Comparison of ENCODE assay signal across 25 cellular contexts in the genomic region with DNA sequence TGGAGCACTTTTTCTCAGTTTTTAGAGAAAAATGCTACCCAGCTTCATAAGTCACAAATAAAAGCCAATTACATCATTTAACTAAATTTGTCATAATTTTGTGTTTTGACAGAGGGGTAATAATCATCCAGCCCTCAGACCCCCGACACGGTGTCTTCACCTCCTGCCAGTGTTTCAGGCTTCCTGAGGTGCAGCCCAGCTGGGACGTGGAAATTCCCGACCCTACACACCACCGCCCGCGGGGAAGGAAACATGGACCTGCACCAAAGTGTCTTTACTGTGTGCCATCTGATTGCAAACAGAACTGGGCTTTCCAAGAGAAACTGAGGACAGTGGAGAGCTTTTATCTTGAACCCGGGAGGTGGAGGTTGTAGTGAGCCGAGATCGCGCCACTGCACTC. TPM values are rescaled to one million over a fixed set of nuclear protein-coding genes. Genes with fewer than 3 reads are reported as not detected.
DNase-seq lines count a peak whose midpoint lies in the region; ATAC-seq, FAIRE-seq and TF ChIP-seq lines count a peak whose summit lies in the region.
"Had no signal": no experiment of that assay in that cellular context is flagged by ENCODE, and none has a peak within 500 bp of the region (broad histone marks: within the 10 kb centered on the region; RNA-seq: fewer than 3 reads in every experiment).

No MANE protein-coding gene starts in this region.

- CTCF ChIA-PET in HepG2 (lab: Yijun Ruan, JAX; ENCODE audit: low intra/inter-chr PET ratio, low total read pairs), result no interaction called here

- H3K4me3 Mint-ChIP-seq in endothelial cell (ENCODE audit: unreplicated experiment) (peak overlapping the region; percentile 15), osteocyte (ENCODE audit: unreplicated experiment) (no peak overlapping the region)
- H3K4me3 Mint-ChIP-seq: dendritic cell treated with granulocyte-macrophage colony-stimulating factor and Interleukin-4, amounts not matched to agents 40 ng/mL and 50 ng/mL, for 4 days had no signal

- TF ChIP-seq EP300 in HepG2 (IDR thresholded peaks at IDR 0.05; ENCODE audit: low read depth in 2 of 2, low read length in 2 of 2), result no peak
- TF ChIP-seq EP300 in HepG2 (CRISPR knock-in tag; IDR thresholded peaks at IDR 0.05; ENCODE audit: borderline replicate concordance), result no peak
- no peak for TF ChIP-seq EP300 in stomach (IDR thresholded peaks at IDR 0.05)

- H3K9ac ChIP-seq in HepG2 (ENCODE audit: insufficient read depth, low read depth, low read length), result no peak overlapping the region

- in situ Hi-C loops in HepG2 (cut with HindIII; ENCODE audit: extremely low pct_ligation_motif_present, low pct_unique_long_range_greater_than_20kb), result no loop called here

- no peaks in the 10 kb centered on the region for H3K79me2 ChIP-seq in HepG2 (ENCODE audit: insufficient read depth, low read length)

- H3K27ac Mint-ChIP-seq in endothelial cell (ENCODE audit: unreplicated experiment) (no peak overlapping the region), osteocyte (ENCODE audit: unreplicated experiment) (no peak overlapping the region)
- H3K27ac Mint-ChIP-seq: dendritic cell treated with granulocyte-macrophage colony-stimulating factor and Interleukin-4, amounts not matched to agents 40 ng/mL and 50 ng/mL, for 4 days had no signal

- no peak for TF ChIP-seq RAD21 in HepG2 (CRISPR knock-in tag; IDR thresholded peaks at IDR 0.05)

- H3K4me3 ChIP-seq in HepG2 (replicated peaks in 1 of 3; ENCODE audit: insufficient read depth in 1 of 3, low read depth in 2 of 3, low read length in 3 of 3), result peak overlapping the region; percentile 5 to 63 (median 32); a peak in 4 of 6 replicates
- H3K4me3 ChIP-seq in right lobe of liver, result no peak overlapping the region
- peak overlapping the region in 2 of 4 donors; percentile 9 to 28 for H3K4me3 ChIP-seq in stomach
- H3K4me3 ChIP-seq: cardiac muscle cell, PC-9, thoracic aorta had no signal

- peaks cover 33% of the 10 kb centered on the region for H3K4me1 Mint-ChIP-seq in endothelial cell (ENCODE audit: unreplicated experiment)
- H3K4me1 Mint-ChIP-seq in osteocyte (ENCODE audit: unreplicated experiment), result peaks cover 27% of the 10 kb centered on the region

- H3K36me3 Mint-ChIP-seq in endothelial cell (ENCODE audit: low read depth, unreplicated experiment) (peaks cover 5% of the 10 kb centered on the region), osteocyte (ENCODE audit: unreplicated experiment) (no peaks in the 10 kb centered on the region)

- no peak overlapping the region for H3K27ac ChIP-seq in HepG2 (ENCODE audit: extremely low read length, insufficient read depth, low read length)
- H3K27ac ChIP-seq in right lobe of liver, result no peak overlapping the region
- H3K27ac ChIP-seq in KOPT-K1 (ENCODE audit: low read depth, low read length, poor library complexity, severe bottlenecking), result peak overlapping the region; percentile 87
- peak overlapping the region in 4 of 5 donors; percentile 7 to 47 (median 35) for H3K27ac ChIP-seq in stomach
- H3K27ac ChIP-seq: cardiac muscle cell, PC-9, thoracic aorta had no signal

- H3K9me3 ChIP-seq in HepG2 (ENCODE audit: low read length) (no peaks in the 10 kb centered on the region), right lobe of liver (no peaks in the 10 kb centered on the region), KOPT-K1 (ENCODE audit: insufficient read depth, low read length, poor library complexity, severe bottlenecking) (no peaks in the 10 kb centered on the region), stomach (no peaks in the 10 kb centered on the region)
- H3K9me3 ChIP-seq: thoracic aorta had no signal

- ATAC-seq in HepG2 (no peak), right lobe of liver (no peak)

- TF ChIP-seq POLR2A in HepG2 (IDR thresholded peaks at IDR 0.05; ENCODE audit: insufficient read depth in 1 of 2, low read depth in 2 of 2, low read length in 2 of 2), result no peak
- no peak for TF ChIP-seq POLR2A in right lobe of liver (IDR thresholded peaks at IDR 0.05)
- TF ChIP-seq POLR2A in stomach (IDR thresholded peaks at IDR 0.05), result no peak

- no peak for DNase-seq in HepG2 (ENCODE audit: low spot score)
- DNase-seq in right lobe of liver, result no peak
- no peak for DNase-seq in endothelial cell (ENCODE audit: low spot score)
- DNase-seq in stomach, result no peak
- DNase-seq in activated gamma-delta T cell (lab: John Stamatoyannopoulos, UW), result no peak
- DNase-seq in putamen (ENCODE audit: low spot score), result no peak
- no peak for DNase-seq in osteocyte (ENCODE audit: extremely low spot score, unreplicated experiment)
- DNase-seq: anterior cingulate cortex, DMS153, glutamatergic neuron, NCI-H1105, NCI-H2029 treated with DMSO at 0.1 percent for 48 hours, PC-9, SHP77, SW 1271 had no signal

- WGBS in HepG2 (ENCODE audit: low lambda C conversion rate), result 3% methylated on average over 10 of the region's 11 CpGs
- WGBS in right lobe of liver (ENCODE audit: insufficient coverage, low coverage, low lambda C conversion rate, missing lambda C conversion rate), result 45% methylated on average over 7 of the region's 11 CpGs
- WGBS in stomach, 5 donors, result 64 to 74% (median 68%) methylated on average over 11 of the region's 11 CpGs

- TF ChIP-seq CTCF in HepG2 (CRISPR knock-in tag; IDR thresholded peaks at IDR 0.05) (no peak), right lobe of liver (IDR thresholded peaks at IDR 0.05) (no peak), endothelial cell (IDR thresholded peaks at IDR 0.05; ENCODE audit: unreplicated experiment) (no peak), stomach (IDR thresholded peaks at IDR 0.05) (no peak), osteocyte (IDR thresholded peaks at IDR 0.05) (no peak)

- no peaks in the 10 kb centered on the region for H3K36me3 ChIP-seq in HepG2 (replicated peaks in 1 of 2; ENCODE audit: control insufficient read depth in 1 of 2, insufficient read depth in 2 of 2, low read length in 2 of 2)
- no peaks in the 10 kb centered on the region for H3K36me3 ChIP-seq in right lobe of liver
- no peaks in the 10 kb centered on the region for H3K36me3 ChIP-seq in KOPT-K1 (ENCODE audit: insufficient read depth, low read length)
- no peaks in the 10 kb centered on the region for H3K36me3 ChIP-seq in stomach
- H3K36me3 ChIP-seq: cardiac muscle cell, thoracic aorta had no signal

- peak overlapping the region; percentile 94 for H3K4me2 ChIP-seq in HepG2 (ENCODE audit: low read depth, low read length)

- FAIRE-seq in HepG2 (lab: Jason Lieb, UNC), result no peak

- H3K27me3 ChIP-seq in HepG2 (ENCODE audit: control insufficient read depth in 1 of 2, insufficient read depth in 2 of 2, low read length in 2 of 2), result no peaks in the 10 kb centered on the region
- no peaks in the 10 kb centered on the region for H3K27me3 ChIP-seq in right lobe of liver
- H3K27me3 ChIP-seq in stomach, result peaks cover 0 to 41% (median 13%) of the 10 kb centered on the region in 3 donors
- H3K27me3 ChIP-seq: cardiac muscle cell had no signal

- POLR2A ChIA-PET in HepG2 (lab: Yijun Ruan, JAX), result interaction anchor here (2.9 kb wide), 1 partner anchor 10 kb away, joined by 40 read pairs; no protein-coding TSS in a partner anchor

- peaks cover 51% of the 10 kb centered on the region for H3K4me1 ChIP-seq in HepG2 (ENCODE audit: insufficient read depth, low read length)
- peaks cover 0 to 18% (median 4%) of the 10 kb centered on the region in 4 donors for H3K4me1 ChIP-seq in right lobe of liver
- peaks cover 11 to 24% (median 17%) of the 10 kb centered on the region in 4 donors for H3K4me1 ChIP-seq in stomach

- no TSS peak for BruUV-seq in HepG2 (replicated peaks; lab: Mats Ljungman, UMichigan)

- H3K9me3 Mint-ChIP-seq in endothelial cell (ENCODE audit: unreplicated experiment), result no peaks in the 10 kb centered on the region
- H3K9me3 Mint-ChIP-seq in osteocyte (ENCODE audit: unreplicated experiment), result no peaks in the 10 kb centered on the region
- H3K9me3 Mint-ChIP-seq: dendritic cell treated with granulocyte-macrophage colony-stimulating factor and Interleukin-4, amounts not matched to agents 40 ng/mL and 50 ng/mL, for 4 days; nephron had no signal

- H3K27me3 Mint-ChIP-seq in endothelial cell (ENCODE audit: unreplicated experiment) (peaks cover 9% of the 10 kb centered on the region), osteocyte (ENCODE audit: unreplicated experiment) (peaks cover 2% of the 10 kb centered on the region)

- no peak overlapping the region for H2AFZ ChIP-seq in HepG2 (ENCODE audit: low read length)
- H2AFZ ChIP-seq: PC-9 had no signal

- no peaks in the 10 kb centered on the region for H4K20me1 ChIP-seq in HepG2 (ENCODE audit: insufficient read depth, low read length)

- intact Hi-C loops in HepG2 (cut with micrococcal nuclease; ENCODE audit: unreplicated experiment), result no loop called here
- intact Hi-C loops in right lobe of liver (cut with DNase I), result no loop called here
- intact Hi-C loops in stomach (cut with DNase I; ENCODE audit: low total_unique reads), result no loop called here

RNA-seq across cellular contexts. Expression of a gene that starts 7.7 kb away (rescaled TPM):
- total RNA-seq in HepG2 (2016; rRNA removed; fragmentation: Illumina TruSeq; extraction: Trizol), result 11.7 and 13.5 TPM in 2 replicates
- total RNA-seq in HepG2 (2016; cell fraction: cytosol; rRNA removed; fragmentation: Illumina TruSeq; extraction: Trizol; ENCODE audit: low read depth), result 3.1 and 3.9 TPM in 2 replicates
- total RNA-seq in HepG2 (2016; cell fraction: insoluble cytoplasmic fraction; rRNA removed; fragmentation: Illumina TruSeq; extraction: Trizol), result 10.6 and 11.8 TPM in 2 replicates
- 8.9 and 10.3 TPM in 2 replicates for total RNA-seq in HepG2 (2016; cell fraction: membrane; rRNA removed; fragmentation: Illumina TruSeq; extraction: Trizol)
- 11.6 and 14.2 TPM in 2 replicates for total RNA-seq in HepG2 (2016; cell fraction: nucleus; rRNA removed; fragmentation: Illumina TruSeq; extraction: Trizol)
- 6.0 and 6.4 TPM in 2 replicates for polyA plus RNA-seq in HepG2 (2011; rRNA removed)
- 3.9 and 5.0 TPM in 2 replicates for polyA plus RNA-seq in HepG2 (2011; cell fraction: cytosol; rRNA removed)
- polyA plus RNA-seq in HepG2 (2011; cell fraction: nucleus; rRNA removed), result 18.1 and 23.0 TPM in 2 replicates
- 3.4 and 3.6 TPM in 2 replicates for polyA plus RNA-seq in HepG2 (2012)
- polyA plus RNA-seq in HepG2 (2016; cell fraction: cytosol; fragmentation: Illumina TruSeq; extraction: Trizol; ENCODE audit: low read depth), result 1.4 and 1.5 TPM in 2 replicates
- polyA plus RNA-seq in HepG2 (2016; cell fraction: insoluble cytoplasmic fraction; fragmentation: Illumina TruSeq; extraction: Trizol; ENCODE audit: low read depth), result 10.3 and 14.8 TPM in 2 replicates
- polyA plus RNA-seq in HepG2 (2016; cell fraction: membrane; fragmentation: Illumina TruSeq; extraction: Trizol; ENCODE audit: low read depth), result 4.6 and 5.4 TPM in 2 replicates
- 28.3 and 29.7 TPM in 2 replicates for polyA plus RNA-seq in HepG2 (2016; cell fraction: nucleus; fragmentation: Illumina TruSeq; extraction: Trizol; ENCODE audit: insufficient read depth, low read depth)
- 0.42 and 11.2 TPM in 2 replicates for polyA minus RNA-seq in HepG2 (2011; rRNA and poly(A)+ RNA removed; ENCODE audit: low replicate concordance)
- 4.3 and 7.2 TPM in 2 replicates for polyA minus RNA-seq in HepG2 (2011; cell fraction: cytosol; rRNA and poly(A)+ RNA removed)
- polyA minus RNA-seq in HepG2 (2011; cell fraction: nucleus; rRNA and poly(A)+ RNA removed), result 6.0 and 7.9 TPM in 2 replicates
- under 1 TPM; 0.29 to 0.55 (median 0.41) TPM for total RNA-seq in right lobe of liver
- 35.8 TPM for total RNA-seq in endothelial cell (ENCODE audit: unreplicated experiment)
- 100 to 1,000 TPM in 3 of 5 donors, 10 to 100 TPM in 2; 38.0 to 184 (median 102) TPM for total RNA-seq in stomach
- polyA plus RNA-seq in stomach, result 10 to 100 TPM; 11.3 to 75.3 (median 28.2) TPM
- total RNA-seq in osteocyte, result 2.0 and 2.1 TPM in 2 replicates

RNA-seq across cellular contexts. Expression of a gene that starts 14.3 kb away (rescaled TPM):
- total RNA-seq in HepG2 (2016; rRNA removed; fragmentation: Illumina TruSeq; extraction: Trizol) (not detected in 2 replicates), right lobe of liver (not detected), endothelial cell (ENCODE audit: unreplicated experiment) (not detected), stomach (not detected), osteocyte (not detected in 2 replicates)
- total RNA-seq in HepG2 (2016; cell fraction: cytosol; rRNA removed; fragmentation: Illumina TruSeq; extraction: Trizol; ENCODE audit: low read depth), result not detected in 2 replicates
- not detected in 2 replicates for total RNA-seq in HepG2 (2016; cell fraction: insoluble cytoplasmic fraction; rRNA removed; fragmentation: Illumina TruSeq; extraction: Trizol)
- total RNA-seq in HepG2 (2016; cell fraction: membrane; rRNA removed; fragmentation: Illumina TruSeq; extraction: Trizol), result not detected in 2 replicates
- total RNA-seq in HepG2 (2016; cell fraction: nucleus; rRNA removed; fragmentation: Illumina TruSeq; extraction: Trizol), result not detected in 2 replicates
- polyA plus RNA-seq in HepG2 (2011; rRNA removed) (not detected in 2 replicates), stomach (1 to 10 TPM in 1 of 3 donors, under 1 TPM in 2; 0.08 to 1.5 (median 0.75) TPM)
- polyA plus RNA-seq in HepG2 (2011; cell fraction: cytosol; rRNA removed), result not detected in 2 replicates
- 0.14 TPM in 1 of 2 replicates, not detected in the other for polyA plus RNA-seq in HepG2 (2011; cell fraction: nucleus; rRNA removed)
- not detected in 2 replicates for polyA plus RNA-seq in HepG2 (2012)
- not detected in 2 replicates for polyA plus RNA-seq in HepG2 (2016; cell fraction: cytosol; fragmentation: Illumina TruSeq; extraction: Trizol; ENCODE audit: low read depth)
- not detected in 2 replicates for polyA plus RNA-seq in HepG2 (2016; cell fraction: insoluble cytoplasmic fraction; fragmentation: Illumina TruSeq; extraction: Trizol; ENCODE audit: low read depth)
- not detected in 2 replicates for polyA plus RNA-seq in HepG2 (2016; cell fraction: membrane; fragmentation: Illumina TruSeq; extraction: Trizol; ENCODE audit: low read depth)
- polyA plus RNA-seq in HepG2 (2016; cell fraction: nucleus; fragmentation: Illumina TruSeq; extraction: Trizol; ENCODE audit: insufficient read depth, low read depth), result not detected in 2 replicates
- polyA minus RNA-seq in HepG2 (2011; rRNA and poly(A)+ RNA removed; ENCODE audit: low replicate concordance), result not detected in 2 replicates
- not detected in 2 replicates for polyA minus RNA-seq in HepG2 (2011; cell fraction: cytosol; rRNA and poly(A)+ RNA removed)
- not detected in 2 replicates for polyA minus RNA-seq in HepG2 (2011; cell fraction: nucleus; rRNA and poly(A)+ RNA removed)
- total RNA-seq: G401, HT-29, mesenteric fat pad, PC-9, progenitor cell of endocrine pancreas, thoracic aorta had no signal
- polyA plus RNA-seq: AG04450, cardiac muscle cell had no signal

Comparison
In these comparisons a context has a peak if more than half of its experiments do, and no peak if none do; other contexts are left out.
1. H3K4me3 ChIP-seq: peak in HepG2 (3 of 3); none in right lobe of liver (0 of 3).
2. H3K27ac ChIP-seq: peak in KOPT-K1 (single experiment) and stomach (4 of 5); none in HepG2 (single experiment) and right lobe of liver (0 of 3).